In genomic region chr9:104173020-104173419, GRCh38 we compare ENCODE assay signal across 27 cellular contexts.
"Had no signal": no experiment of that assay in that cellular context is flagged by ENCODE, and none has a peak within 500 bp of the region (broad histone marks: within the 10 kb centered on the region; RNA-seq: fewer than 3 reads in every experiment).

No MANE protein-coding gene starts in this region.

- ATAC-seq: stimulated activated effector memory CD8-positive, alpha-beta T cell treated with anti-CD3 and anti-CD28 coated beads, Interleukin-12 subunit alpha, Interleukin-12 subunit beta, amount 100 ng/mL, for 72 hours; stimulated activated memory B cell treated with anti-CD40 and anti-IgM and Interleukin-4, amounts not matched to agents 10 μg/mL and 1 μg/mL and 100 μg/mL, for 72 hours; stimulated activated naive B cell treated with anti-CD40 and anti-IgM and Interleukin-4, amounts not matched to agents 10 μg/mL and 1 μg/mL and 100 μg/mL, for 72 hours; stimulated activated naive CD8-positive, alpha-beta T cell treated with anti-CD3 and anti-CD28 coated beads, Interleukin-15, amount 100 ng/mL, for 72 hours; stimulated activated naive CD8-positive, alpha-beta T cell treated with anti-CD3 and anti-CD28 coated beads, Interleukin-15, Interleukin-2, amounts not matched to agents 100 U/mL and 50 U/mL, for 24 hours; upper lobe of right lung had no signal

- H3K4me1 ChIP-seq: stomach, suprapubic skin, testis, thyroid gland, tibial artery, tibial nerve, transverse colon, upper lobe of left lung, upper lobe of right lung, uterus, vagina had no signal

- H3K27me3 ChIP-seq: stomach, suprapubic skin, testis, thyroid gland, tibial artery, tibial nerve, transverse colon, upper lobe of left lung, upper lobe of right lung, uterus, vagina had no signal

- H3K36me3 ChIP-seq: stomach, suprapubic skin, thoracic aorta, thyroid gland, tibial artery, tibial nerve, transverse colon, upper lobe of left lung, upper lobe of right lung, uterus, vagina had no signal

- H3K4me3 ChIP-seq: stomach, suprapubic skin, testis, thoracic aorta, thyroid gland, tibial artery, tibial nerve, transverse colon, upper lobe of left lung, upper lobe of right lung, uterus, vagina had no signal

- H3K27ac ChIP-seq: stomach, suprapubic skin, testis, thoracic aorta, thyroid gland, tibial artery, tibial nerve, transverse colon, upper lobe of left lung, upper lobe of right lung, uterus, vagina had no signal

- FAIRE-seq: urothelium cell line had no signal

- H3K9me3 ChIP-seq: suprapubic skin, testis, thoracic aorta, thyroid gland, tibial artery, tibial nerve, transverse colon, upper lobe of left lung, uterus, vagina had no signal

- DNase-seq: stimulated activated CD4-positive, alpha-beta T cell treated with anti-CD3 and anti-CD28 coated beads, Interleukin-2, amount 100 ng/mL, for 48 hours; stimulated activated CD4-positive, alpha-beta T cell treated with anti-CD3 and anti-CD28 coated beads, Interleukin-4, amount 100 ng/mL, for 1 hour; stimulated activated CD4-positive, alpha-beta T cell treated with anti-CD3 and anti-CD28 coated beads, Interleukin-4, amount 100 ng/mL, for 24 hours; stimulated activated CD4-positive, alpha-beta T cell treated with anti-CD3 and anti-CD28 coated beads, Interleukin-4, amount 100 ng/mL, for 4 hours; stimulated activated CD8-positive, alpha-beta memory T cell treated with anti-CD3 and anti-CD28 coated beads, Interleukin-4, amount 100 ng/mL, for 48 hours; stimulated activated naive B cell treated with anti-CD40 and anti-IgM and Interleukin-4, amounts not matched to agents 10 μg/mL and 1 μg/mL and 100 μg/mL, for 72 hours; stimulated activated naive CD4-positive, alpha-beta T cell; stimulated activated naive CD4-positive, alpha-beta T cell treated with Interleukin-2 at 50 U/mL for 16 hours; stimulated activated naive CD8-positive, alpha-beta T cell treated with anti-CD3 and anti-CD28 coated beads, Interleukin-15, amount 100 ng/mL, for 72 hours; stimulated activated naive CD8-positive, alpha-beta T cell treated with anti-CD3 and anti-CD28 coated beads, Interleukin-15, Interleukin-2, amounts not matched to agents 100 U/mL and 50 U/mL, for 24 hours; stomach; substantia nigra; testis; thyroid gland; tibial artery; transverse colon; trophoblast cell; upper lobe of left lung; upper lobe of right lung; uterus had no signal
